ENCODE assay signal across 9 cellular contexts in genomic region chr20:23160536-23161243, GRCh38.
DNase-seq lines count a peak whose midpoint lies in the region; ATAC-seq and TF ChIP-seq lines count a peak whose summit lies in the region.
"Had no signal": no experiment of that assay in that cellular context is flagged by ENCODE, and none has a peak within 500 bp of the region (broad histone marks: within the 10 kb centered on the region; RNA-seq: fewer than 3 reads in every experiment).

No MANE protein-coding gene starts in this region.

- H3K27ac Mint-ChIP-seq in CD14-positive monocyte: peak overlapping the region; percentile 91 to 100 (median 98)
- no peak overlapping the region for H3K27ac Mint-ChIP-seq in naive thymus-derived CD8-positive, alpha-beta T cell

- peaks cover 80% of the 10 kb centered on the region for H3K4me1 Mint-ChIP-seq in CD14-positive monocyte
- H3K4me1 Mint-ChIP-seq in naive thymus-derived CD8-positive, alpha-beta T cell: peaks cover 2 to 16% (median 10%) of the 10 kb centered on the region in 4 donors

- POLR2A ChIA-PET in naive thymus-derived CD8-positive, alpha-beta T cell (lab: Charles Lee): no interaction called here

- H3K4me3 Mint-ChIP-seq in CD14-positive monocyte: peak overlapping the region in 1 of 2 donors; percentile 59
- no peak overlapping the region for H3K4me3 Mint-ChIP-seq in naive thymus-derived CD8-positive, alpha-beta T cell

- TF ChIP-seq CTCF in CD14-positive monocyte (IDR thresholded peaks at IDR 0.05) (no peak), epithelial cell of esophagus (IDR thresholded peaks at IDR 0.05; ENCODE audit: insufficient read depth, low read depth, low read length, missing control alignments) (no peak), parathyroid adenoma (IDR thresholded peaks at IDR 0.05) (no peak)

- DNase-seq in CD14-positive monocyte (ENCODE audit: low spot score): no peak
- peak; percentile 31 for DNase-seq in NCI-H69 (lab: John Stamatoyannopoulos, UW)
- DNase-seq in epithelial cell of esophagus (ENCODE audit: low read depth): peak; percentile 42
- no peak for DNase-seq in kidney glomerular epithelial cell (lab: John Stamatoyannopoulos, UW)
- DNase-seq in naive thymus-derived CD8-positive, alpha-beta T cell: no peak
- DNase-seq: NCI-H446 treated with DMSO at 0.1 percent for 48 hours had no signal

- H3K9me3 ChIP-seq in parathyroid adenoma (ENCODE audit: control insufficient read depth, low read length): no peaks in the 10 kb centered on the region

- H3K36me3 Mint-ChIP-seq in CD14-positive monocyte: peaks cover 0 to 10% of the 10 kb centered on the region in 2 donors
- H3K36me3 Mint-ChIP-seq in naive thymus-derived CD8-positive, alpha-beta T cell: no peaks in the 10 kb centered on the region

- peaks cover 3% of the 10 kb centered on the region for H3K4me1 ChIP-seq in parathyroid adenoma

- H3K9me3 Mint-ChIP-seq in CD14-positive monocyte: peaks cover 0 to 6% (median 2%) of the 10 kb centered on the region in 7 donors
- H3K9me3 Mint-ChIP-seq in naive thymus-derived CD8-positive, alpha-beta T cell: no peaks in the 10 kb centered on the region

- H3K4me3 ChIP-seq in epithelial cell of esophagus (ENCODE audit: low read length) (no peak overlapping the region), parathyroid adenoma (ENCODE audit: low read depth, low read length) (no peak overlapping the region)

- no peak overlapping the region for H3K4me2 ChIP-seq in parathyroid adenoma (ENCODE audit: low read length)

- H2AFZ ChIP-seq in parathyroid adenoma: peak overlapping the region; percentile 41

- no peak overlapping the region for H3K27ac ChIP-seq in parathyroid adenoma

- no peak overlapping the region for H3K9ac ChIP-seq in parathyroid adenoma

- peaks cover 0 to 4% (median 0%) of the 10 kb centered on the region in 3 donors for H3K27me3 Mint-ChIP-seq in CD14-positive monocyte (ENCODE audit: low read depth in 3 of 3)
- H3K27me3 Mint-ChIP-seq in naive thymus-derived CD8-positive, alpha-beta T cell: peaks cover 0 to 3% (median 0%) of the 10 kb centered on the region in 5 donors

- H3K27me3 ChIP-seq in parathyroid adenoma (ENCODE audit: control insufficient read depth, insufficient read depth, low read length): no peaks in the 10 kb centered on the region

- no peaks in the 10 kb centered on the region for H3K79me2 ChIP-seq in parathyroid adenoma

- no peaks in the 10 kb centered on the region for H3K36me3 ChIP-seq in parathyroid adenoma (ENCODE audit: control insufficient read depth, insufficient read depth, low read length)

- no peak for ATAC-seq in naive thymus-derived CD8-positive, alpha-beta T cell
- ATAC-seq in HG03039 (IDR thresholded peaks at IDR 0.05; ENCODE audit: unreplicated experiment) (no peak), GM21825 (IDR thresholded peaks at IDR 0.05; ENCODE audit: unreplicated experiment) (no peak)

- intact Hi-C loops in CD14-positive monocyte (cut with micrococcal nuclease): no loop called here

Comparison
In these comparisons a context has a peak if more than half of its experiments do, and no peak if none do; other contexts are left out.
1. DNase-seq: peak in NCI-H69 (single experiment) and epithelial cell of esophagus (single experiment); none in CD14-positive monocyte (single experiment), kidney glomerular epithelial cell (single experiment) and naive thymus-derived CD8-positive, alpha-beta T cell (0 of 10).
2. H3K27ac Mint-ChIP-seq: peak in CD14-positive monocyte (7 of 7); none in naive thymus-derived CD8-positive, alpha-beta T cell (0 of 10).